8 cellular contexts compared by ENCODE assay signal in the genomic region with DNA sequence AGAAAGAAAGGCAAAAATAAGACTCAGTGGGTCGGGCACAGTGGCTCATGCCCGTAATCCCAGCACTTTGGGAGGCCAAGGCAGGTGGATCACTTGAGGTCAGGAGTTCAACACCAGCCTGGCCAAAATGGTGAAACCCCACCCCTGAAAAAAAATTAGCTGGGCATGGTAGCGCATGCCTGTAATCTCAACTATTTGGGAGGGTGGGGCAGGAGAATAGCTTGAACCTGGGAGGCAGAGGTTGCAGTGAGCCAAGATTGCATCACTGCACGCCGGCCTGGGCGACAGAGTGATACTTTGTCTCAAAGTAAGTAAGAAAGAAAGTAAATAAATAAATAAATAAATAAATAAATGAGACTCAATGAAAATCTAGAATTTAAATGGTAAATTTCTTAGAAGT.
DNase-seq lines count a peak whose midpoint lies in the region; ATAC-seq and TF ChIP-seq lines count a peak whose summit lies in the region.
"Not testable (repeated sequence)": the region's sequence is repeated elsewhere in the genome, so short reads cannot be mapped to it uniquely, and the experiment has no call there.

No MANE protein-coding gene starts in this region.

- not testable (repeated sequence) for H3K4me2 ChIP-seq in IMR-90 (ENCODE audit: low read depth, low read length)

- H3K9me3 ChIP-seq in IMR-90 (ENCODE audit: control insufficient read depth, insufficient read depth, low read length); esophagus (ENCODE audit: control insufficient read depth in 2 of 2, insufficient read depth in 1 of 2, low read depth in 1 of 2, low read length in 1 of 2); uterus: not testable (repeated sequence)

- dilution Hi-C loops in IMR-90 (cut with HindIII; ENCODE audit: low sequenced_read_pairs, unreplicated experiment), result not testable (repeated sequence)

- peaks cover 18% of the 10 kb centered on the region; the same call in 1 of the 2 replicates for H3K9me1 ChIP-seq in IMR-90 (ENCODE audit: insufficient read depth, low read length)

- not testable (repeated sequence) for TF ChIP-seq RAD21 in IMR-90 (IDR thresholded peaks at IDR 0.05; ENCODE audit: low read length)

- not testable (repeated sequence) for H3K4me3 Mint-ChIP-seq in mesothelial cell of epicardium

- H3K27me3 ChIP-seq in IMR-90 (ENCODE audit: control insufficient read depth, insufficient read depth, low read length); brain microvascular endothelial cell (replicated peaks); esophagus (ENCODE audit: control insufficient read depth in 1 of 2, insufficient read depth in 2 of 2, low read length in 2 of 2); uterus: not testable (repeated sequence)

- CTCF ChIA-PET in IMR-90 (lab: Yijun Ruan, JAX), result not testable (repeated sequence)

- in situ Hi-C loops in IMR-90 (cut with MboI; ENCODE audit: low sequenced_read_pairs); brain microvascular endothelial cell (cut with HindIII; ENCODE audit: low pct_ligation_motif_present, low sequenced_read_pairs): not testable (repeated sequence)

- H4K91ac ChIP-seq in IMR-90 (ENCODE audit: insufficient read depth, low read depth, low read length), result peak overlapping the region; percentile 97

- not testable (repeated sequence) for H2AFZ ChIP-seq in IMR-90 (replicated peaks; ENCODE audit: low read length, poor library complexity)

- H2AK5ac ChIP-seq in IMR-90 (ENCODE audit: low read depth, low read length), result peak overlapping the region; percentile 98

- TF ChIP-seq POLR2A in IMR-90 (IDR thresholded peaks at IDR 0.05; ENCODE audit: low read depth, low read length); uterus (IDR thresholded peaks at IDR 0.05): not testable (repeated sequence)

- intact Hi-C loops in IMR-90 (cut with micrococcal nuclease); uterus (cut with DNase I; ENCODE audit: low total_unique reads): not testable (repeated sequence)

- not testable (repeated sequence) for H3K23ac ChIP-seq in IMR-90 (ENCODE audit: low read depth, low read length)

- H3K79me1 ChIP-seq in IMR-90 (ENCODE audit: low read depth in 1 of 2, low read length in 2 of 2), result not testable (repeated sequence)

- peak overlapping the region; percentile 91; the same call in 2 of the 3 replicates for H2BK15ac ChIP-seq in IMR-90 (ENCODE audit: low read depth, low read length)

- peaks cover 23% of the 10 kb centered on the region for H3K4me1 Mint-ChIP-seq in mesothelial cell of epicardium

- H2BK120ac ChIP-seq in IMR-90 (ENCODE audit: low read depth, low read length), result peak overlapping the region; percentile 99

- ATAC-seq in IMR-90 (ENCODE audit: low read depth), result not testable (repeated sequence)

- H2BK20ac ChIP-seq in IMR-90 (ENCODE audit: low read depth, low read length), result peak overlapping the region; percentile 100

- peaks cover 22% of the 10 kb centered on the region for H3K4me1 ChIP-seq in IMR-90 (ENCODE audit: control insufficient read depth, insufficient read depth, low read length)
- not testable (repeated sequence) for H3K4me1 ChIP-seq in esophagus (ENCODE audit: control insufficient read depth in 2 of 2, insufficient read depth in 2 of 2, low read length in 1 of 2); uterus

- not testable (repeated sequence) for H3K9me3 Mint-ChIP-seq in mesothelial cell of epicardium

- H4K5ac ChIP-seq in IMR-90 (ENCODE audit: low read depth, low read length), result peak overlapping the region; percentile 51

- not testable (repeated sequence) for H3K36me3 ChIP-seq in IMR-90 (ENCODE audit: control insufficient read depth, insufficient read depth, low read length); brain microvascular endothelial cell (replicated peaks); esophagus (ENCODE audit: control insufficient read depth in 2 of 2, insufficient read depth in 2 of 2, low read length in 1 of 2); uterus

- H3K4ac ChIP-seq in IMR-90 (ENCODE audit: low read depth, low read length), result peak overlapping the region; percentile 96

- H3K18ac ChIP-seq in IMR-90 (ENCODE audit: low read depth, low read length), result peak overlapping the region; percentile 74

- H3K56ac ChIP-seq in IMR-90 (ENCODE audit: extremely low read depth, insufficient read depth, low read length), result peak overlapping the region; percentile 74; the same call in 1 of the 2 replicates

- H3K4me3 ChIP-seq in IMR-90 (ENCODE audit: insufficient read depth, low read depth, low read length); brain microvascular endothelial cell (ENCODE audit: low read depth, low read length); esophagus (ENCODE audit: low read depth in 1 of 2, low read length in 2 of 2); uterus: not testable (repeated sequence)

- H3K36me3 Mint-ChIP-seq in mesothelial cell of epicardium, result not testable (repeated sequence)

- POLR2A ChIA-PET in IMR-90 (lab: Charles Lee; ENCODE audit: unreplicated experiment), result interaction anchor here (0.6 to 1.2 kb wide), 2 partner anchors 92 to 368 kb away, joined by 4 to 10 read pairs; no protein-coding TSS in a partner anchor

- peak overlapping the region; percentile 92 for H2BK5ac ChIP-seq in IMR-90 (ENCODE audit: low read depth, low read length, poor library complexity, severe bottlenecking)

- DNase-seq in A172 (ENCODE audit: low spot score) (peak; percentile 57), RKO (ENCODE audit: low spot score) (peak; percentile 69), islet precursor cell (peak; percentile 57)
- DNase-seq in IMR-90; brain microvascular endothelial cell; mesothelial cell of epicardium (ENCODE audit: low spot score in 2 of 2, unreplicated experiment in 2 of 2); uterus: not testable (repeated sequence)

- H3K9ac ChIP-seq in IMR-90 (ENCODE audit: low read depth, low read length), result not testable (repeated sequence)

- no CpG with 5 or more reads among the region's 6 CpGs for WGBS in IMR-90 (ENCODE audit: extremely low coverage in 2 of 2, insufficient read length in 1 of 2), 2 experiments
- WGBS in esophagus, 2 donors, result 55 to 72% methylated on average over 6 of the region's 6 CpGs

- BruUV-seq in IMR-90 (replicated peaks; lab: Mats Ljungman, UMichigan), result not testable (repeated sequence)

- not testable (repeated sequence) for H4K20me1 ChIP-seq in IMR-90 (ENCODE audit: insufficient read depth, low read length)

- H4K8ac ChIP-seq in IMR-90 (ENCODE audit: low read depth in 2 of 2, low read length in 2 of 2), result peak overlapping the region; percentile 37 to 93

- not testable (repeated sequence) for H3K27me3 Mint-ChIP-seq in mesothelial cell of epicardium (ENCODE audit: low read depth)

- peak overlapping the region; percentile 31 for H3K27ac Mint-ChIP-seq in mesothelial cell of epicardium

- peak overlapping the region; percentile 42 for H2AK9ac ChIP-seq in IMR-90 (replicated peaks; ENCODE audit: low read depth, low read length, poor library complexity)

- H3K27ac ChIP-seq in IMR-90 (ENCODE audit: insufficient read depth, low read length) (peak overlapping the region; percentile 62), brain microvascular endothelial cell (peak overlapping the region; percentile 71), esophagus (ENCODE audit: low read depth in 2 of 2, low read length in 1 of 2) (peak overlapping the region; percentile 85 to 89), uterus (peak overlapping the region; percentile 42 to 81)

- peak overlapping the region; percentile 98 for H3K14ac ChIP-seq in IMR-90 (replicated peaks; ENCODE audit: low read depth, low read length)

- TF ChIP-seq CTCF in IMR-90 (conservative IDR thresholded peaks at IDR 0.05; ENCODE audit: low read depth, low read length); brain microvascular endothelial cell (IDR thresholded peaks at IDR 0.05; ENCODE audit: low read depth, low read length, missing control alignments); mesothelial cell of epicardium (IDR thresholded peaks at IDR 0.05; ENCODE audit: unreplicated experiment); uterus (IDR thresholded peaks at IDR 0.05): not testable (repeated sequence)
